Comparison of ENCODE assay signal across 8 cellular contexts in the genomic region with DNA sequence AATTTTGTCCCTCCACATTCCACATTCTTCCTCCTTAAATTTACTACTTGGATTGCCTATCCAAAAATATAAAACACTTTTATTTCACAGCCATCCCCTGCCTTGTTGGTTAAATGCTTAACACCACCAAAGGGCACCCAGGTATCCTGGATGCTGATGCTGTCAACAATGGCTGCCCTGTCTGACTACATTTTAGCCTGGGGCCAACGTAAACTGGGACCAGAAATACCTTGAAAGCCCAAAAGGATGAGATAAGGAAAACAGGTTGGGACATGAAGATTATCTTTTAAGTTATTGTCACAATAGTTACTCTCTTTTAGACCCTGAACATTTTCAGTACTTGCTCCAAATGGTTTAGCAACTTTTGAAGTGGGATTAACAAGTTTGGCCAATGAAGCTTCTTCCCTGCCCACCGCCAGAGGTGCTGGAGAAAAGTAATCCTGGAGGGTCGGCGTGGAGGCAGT. TPM values are rescaled to one million over a fixed set of nuclear protein-coding genes. Genes with fewer than 3 reads are reported as not detected.
DNase-seq lines count a peak whose midpoint lies in the region; ATAC-seq and TF ChIP-seq lines count a peak whose summit lies in the region.

No MANE protein-coding gene starts in this region.

- no peaks in the 10 kb centered on the region for H3K9me2 ChIP-seq in SK-N-SH

- H3K36me3 ChIP-seq in SK-N-SH (replicated peaks in 1 of 2; ENCODE audit: control insufficient read depth in 1 of 2, insufficient read depth in 2 of 2, low read length in 1 of 2), result peaks cover 0 to 6% of the 10 kb centered on the region in 2 experiments
- H3K36me3 ChIP-seq in gastrocnemius medialis, result no peaks in the 10 kb centered on the region

- H3K9ac ChIP-seq in SK-N-SH, result peak overlapping the region; percentile 91

- WGBS in SK-N-SH (ENCODE audit: low lambda C conversion rate), result 3% methylated on average over 4 of the region's 4 CpGs

- peak overlapping the region; percentile 91 for H3K27ac ChIP-seq in SK-N-SH (ENCODE audit: low read depth in 2 of 2, low read length in 1 of 2)
- H3K27ac ChIP-seq in gastrocnemius medialis, result peak overlapping the region; percentile 90 to 97 (median 93)

- POLR2A ChIA-PET in SK-N-SH (lab: Yijun Ruan, JAX), result no interaction called here

- TF ChIP-seq CTCF in SK-N-SH (IDR thresholded peaks at IDR 0.05) (peak; percentile 39), fibroblast of the aortic adventitia (IDR thresholded peaks at IDR 0.05; ENCODE audit: insufficient read depth, low read length) (peak; percentile 20), gastrocnemius medialis (IDR thresholded peaks at IDR 0.05 in 4 of 5, conservative IDR thresholded peaks at IDR 0.05 in 1 of 5) (no peak)

- intact Hi-C loops in gastrocnemius medialis (cut with DNase I; ENCODE audit: low total_unique reads), result loop anchor here (1.0 to 5.0 kb wide), 2 partner anchors 65 to 194 kb away; a partner anchor contains a TSS

- no peak for TF ChIP-seq POLR2A in gastrocnemius medialis (IDR thresholded peaks at IDR 0.05)

- peaks cover 38% of the 10 kb centered on the region for H3K79me2 ChIP-seq in SK-N-SH (ENCODE audit: insufficient read depth)

- peak overlapping the region; percentile 85 for H3K4me2 ChIP-seq in SK-N-SH

- no peaks in the 10 kb centered on the region for H4K20me1 ChIP-seq in SK-N-SH (ENCODE audit: insufficient read depth)

- no peak for TF ChIP-seq EP300 in SK-N-SH (IDR thresholded peaks at IDR 0.05; ENCODE audit: borderline replicate concordance in 1 of 2, low read depth in 1 of 2, low read length in 1 of 2)

- CTCF ChIA-PET in SK-N-SH (lab: Yijun Ruan, JAX), result no interaction called here

- H3K27me3 ChIP-seq in SK-N-SH (ENCODE audit: insufficient read depth) (no peaks in the 10 kb centered on the region), gastrocnemius medialis (no peaks in the 10 kb centered on the region)

- H3K4me3 ChIP-seq in SK-N-SH (ENCODE audit: low read depth in 2 of 2, low read length in 1 of 2) (peak overlapping the region; percentile 80 to 98), fibroblast of the aortic adventitia (ENCODE audit: low read depth, low read length) (peak overlapping the region; percentile 82), gastrocnemius medialis (peak overlapping the region; percentile 67 to 78 (median 68))

- no peaks in the 10 kb centered on the region for H3K9me3 ChIP-seq in SK-N-SH
- H3K9me3 ChIP-seq in gastrocnemius medialis, result no peaks in the 10 kb centered on the region

- DNase-seq in DMS79 treated with DMSO at 0.1 percent for 48 hours (lab: John Stamatoyannopoulos, UW) (peak; percentile 8), DMS79 (lab: John Stamatoyannopoulos, UW) (no peak), SK-N-SH (peak; percentile 39), fibroblast of the aortic adventitia (ENCODE audit: low read depth) (no peak), gastrocnemius medialis (no peak), NCI-H1436 treated with DMSO at 0.1 percent for 48 hours (lab: John Stamatoyannopoulos, UW) (no peak), anterior cingulate cortex (lab: John Stamatoyannopoulos, UW) (no peak)

- H3K4me1 ChIP-seq in SK-N-SH (ENCODE audit: control insufficient read depth in 1 of 2, insufficient read depth in 2 of 2, low read depth in 1 of 2, low read length in 1 of 2) (peaks cover 0 to 9% of the 10 kb centered on the region in 2 experiments; a peak in 2 of 4 replicates), gastrocnemius medialis (peaks cover 0 to 11% of the 10 kb centered on the region in 2 donors)

- ATAC-seq in gastrocnemius medialis (no peak), GM21381 (IDR thresholded peaks at IDR 0.05; ENCODE audit: unreplicated experiment) (no peak)

- in situ Hi-C loops in gastrocnemius medialis (cut with MboI; ENCODE audit: low sequenced_read_pairs in 4 of 4), result no loop called here

- peak overlapping the region; percentile 94 for H2AFZ ChIP-seq in SK-N-SH (ENCODE audit: low read depth)

- peaks cover 9% of the 10 kb centered on the region for H3F3A ChIP-seq in SK-N-SH (replicated peaks; ENCODE audit: insufficient read depth)

- TF ChIP-seq RAD21 in SK-N-SH (IDR thresholded peaks at IDR 0.05; ENCODE audit: low read length), result no peak

TF ChIP-seq in SK-N-SH, 30 proteins besides CTCF, POLR2A, EP300 and RAD21:
- TF ChIP-seq JUND (IDR thresholded peaks at IDR 0.05) (no peak), FOXJ3 (CRISPR knock-in tag; IDR thresholded peaks at IDR 0.05) (no peak), TCF12 (IDR thresholded peaks at IDR 0.05) (no peak)
- TF ChIP-seq, protein P1, sequence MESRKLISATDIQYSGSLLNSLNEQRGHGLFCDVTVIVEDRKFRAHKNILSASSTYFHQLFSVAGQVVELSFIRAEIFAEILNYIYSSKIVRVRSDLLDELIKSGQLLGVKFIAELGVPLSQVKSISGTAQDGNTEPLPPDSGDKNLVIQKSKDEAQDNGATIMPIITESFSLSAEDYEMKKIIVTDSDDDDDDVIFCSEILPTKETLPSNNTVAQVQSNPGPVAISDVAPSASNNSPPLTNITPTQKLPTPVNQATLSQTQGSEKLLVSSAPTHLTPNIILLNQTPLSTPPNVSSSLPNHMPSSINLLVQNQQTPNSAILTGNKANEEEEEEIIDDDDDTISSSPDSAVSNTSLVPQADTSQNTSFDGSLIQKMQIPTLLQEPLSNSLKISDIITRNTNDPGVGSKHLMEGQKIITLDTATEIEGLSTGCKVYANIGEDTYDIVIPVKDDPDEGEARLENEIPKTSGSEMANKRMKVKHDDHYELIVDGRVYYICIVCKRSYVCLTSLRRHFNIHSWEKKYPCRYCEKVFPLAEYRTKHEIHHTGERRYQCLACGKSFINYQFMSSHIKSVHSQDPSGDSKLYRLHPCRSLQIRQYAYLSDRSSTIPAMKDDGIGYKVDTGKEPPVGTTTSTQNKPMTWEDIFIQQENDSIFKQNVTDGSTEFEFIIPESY (IDR thresholded peaks at IDR 0.05; ENCODE audit: borderline replicate concordance, low read depth), result no peak

RNA-seq across cellular contexts. Expression of a gene that starts 0.8 kb away (rescaled TPM):
- 15.0 and 22.5 TPM in 2 replicates for polyA plus RNA-seq in SK-N-SH (2012; rRNA removed)
- 26.5 and 29.6 TPM in 2 replicates for polyA plus RNA-seq in SK-N-SH (2012; cell fraction: cytosol; rRNA removed)
- polyA plus RNA-seq in SK-N-SH (2012; cell fraction: nucleus; rRNA removed), result 6.3 and 13.2 TPM in 2 replicates
- 22.1 and 31.7 TPM in 2 replicates for total RNA-seq in fibroblast of the aortic adventitia (ENCODE audit: low replicate concordance)
- total RNA-seq in gastrocnemius medialis, result 10 to 100 TPM; 27.3 to 32.7 (median 29.0) TPM

Comparison
In these comparisons a context has a peak if more than half of its experiments do, and no peak if none do; other contexts are left out.
1. DNase-seq: peak in DMS79 treated with DMSO at 0.1 percent for 48 hours (single experiment) and SK-N-SH (single experiment); none in DMS79 (single experiment), fibroblast of the aortic adventitia (single experiment), gastrocnemius medialis (0 of 2), NCI-H1436 treated with DMSO at 0.1 percent for 48 hours (single experiment) and anterior cingulate cortex (0 of 58).
2. CTCF ChIP-seq: peak in SK-N-SH (single experiment) and fibroblast of the aortic adventitia (single experiment); none in gastrocnemius medialis (0 of 5).
3. Peak in every context shown above with its lines, with median percentiles within 50 percentile points of each other: H3K4me3 ChIP-seq.